1 cellular context compared by ENCODE assay signal in the genomic region with DNA sequence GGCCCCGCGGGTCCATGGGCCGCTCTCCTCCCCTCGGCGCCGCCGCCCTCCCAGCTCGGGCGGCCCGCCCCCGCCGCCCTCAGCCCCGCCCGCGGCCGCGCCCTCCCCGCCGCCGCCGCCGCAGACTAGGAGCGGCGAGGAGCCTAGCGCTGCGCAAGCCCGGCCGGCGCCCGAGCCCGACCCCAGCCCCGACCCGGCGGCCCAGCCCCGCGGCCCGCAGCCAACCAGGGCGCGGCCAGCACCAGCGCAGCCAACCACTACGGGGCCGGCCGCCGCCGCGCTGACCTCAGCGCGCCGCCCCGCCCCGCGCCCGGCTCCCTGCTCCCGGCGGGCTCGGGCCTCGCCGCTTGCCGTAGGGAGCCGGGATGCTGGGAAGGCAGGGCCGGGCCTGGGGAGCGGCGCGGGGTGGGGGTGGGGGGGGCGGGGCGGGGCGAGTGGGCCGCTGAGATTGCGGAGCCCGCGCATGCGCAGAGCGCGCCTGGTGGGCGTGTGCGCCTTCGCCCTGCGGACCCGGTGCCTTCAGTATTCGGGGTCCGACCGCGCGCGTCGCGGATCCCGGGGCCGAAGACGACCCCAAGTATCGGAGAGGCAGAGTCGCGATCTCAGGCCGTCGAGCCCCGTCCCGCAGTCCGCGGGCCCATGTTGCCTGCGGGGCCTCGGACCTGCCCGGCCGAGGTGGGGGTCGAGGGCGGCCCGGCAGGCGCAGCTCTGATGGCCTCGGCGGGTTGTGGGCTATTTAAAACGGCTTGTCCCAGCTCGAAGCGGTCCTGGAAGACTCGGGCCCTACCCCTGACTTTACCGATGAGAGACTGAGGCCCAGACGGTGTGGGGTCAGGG.
TF ChIP-seq lines count a peak whose summit lies in the region.

A gene with protein sequence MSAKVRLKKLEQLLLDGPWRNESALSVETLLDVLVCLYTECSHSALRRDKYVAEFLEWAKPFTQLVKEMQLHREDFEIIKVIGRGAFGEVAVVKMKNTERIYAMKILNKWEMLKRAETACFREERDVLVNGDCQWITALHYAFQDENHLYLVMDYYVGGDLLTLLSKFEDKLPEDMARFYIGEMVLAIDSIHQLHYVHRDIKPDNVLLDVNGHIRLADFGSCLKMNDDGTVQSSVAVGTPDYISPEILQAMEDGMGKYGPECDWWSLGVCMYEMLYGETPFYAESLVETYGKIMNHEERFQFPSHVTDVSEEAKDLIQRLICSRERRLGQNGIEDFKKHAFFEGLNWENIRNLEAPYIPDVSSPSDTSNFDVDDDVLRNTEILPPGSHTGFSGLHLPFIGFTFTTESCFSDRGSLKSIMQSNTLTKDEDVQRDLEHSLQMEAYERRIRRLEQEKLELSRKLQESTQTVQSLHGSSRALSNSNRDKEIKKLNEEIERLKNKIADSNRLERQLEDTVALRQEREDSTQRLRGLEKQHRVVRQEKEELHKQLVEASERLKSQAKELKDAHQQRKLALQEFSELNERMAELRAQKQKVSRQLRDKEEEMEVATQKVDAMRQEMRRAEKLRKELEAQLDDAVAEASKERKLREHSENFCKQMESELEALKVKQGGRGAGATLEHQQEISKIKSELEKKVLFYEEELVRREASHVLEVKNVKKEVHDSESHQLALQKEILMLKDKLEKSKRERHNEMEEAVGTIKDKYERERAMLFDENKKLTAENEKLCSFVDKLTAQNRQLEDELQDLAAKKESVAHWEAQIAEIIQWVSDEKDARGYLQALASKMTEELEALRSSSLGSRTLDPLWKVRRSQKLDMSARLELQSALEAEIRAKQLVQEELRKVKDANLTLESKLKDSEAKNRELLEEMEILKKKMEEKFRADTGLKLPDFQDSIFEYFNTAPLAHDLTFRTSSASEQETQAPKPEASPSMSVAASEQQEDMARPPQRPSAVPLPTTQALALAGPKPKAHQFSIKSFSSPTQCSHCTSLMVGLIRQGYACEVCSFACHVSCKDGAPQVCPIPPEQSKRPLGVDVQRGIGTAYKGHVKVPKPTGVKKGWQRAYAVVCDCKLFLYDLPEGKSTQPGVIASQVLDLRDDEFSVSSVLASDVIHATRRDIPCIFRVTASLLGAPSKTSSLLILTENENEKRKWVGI (N-terminal part only) (minus strand): TSS at position 178 of the 837 bp plus-strand sequence. CDS start 376 bp downstream, outside the sequence.

TF ChIP-seq in liver, 16 proteins besides CTCF, POLR2A, EP300 and RAD21 (continued from another document):
- TF ChIP-seq, protein P1, sequence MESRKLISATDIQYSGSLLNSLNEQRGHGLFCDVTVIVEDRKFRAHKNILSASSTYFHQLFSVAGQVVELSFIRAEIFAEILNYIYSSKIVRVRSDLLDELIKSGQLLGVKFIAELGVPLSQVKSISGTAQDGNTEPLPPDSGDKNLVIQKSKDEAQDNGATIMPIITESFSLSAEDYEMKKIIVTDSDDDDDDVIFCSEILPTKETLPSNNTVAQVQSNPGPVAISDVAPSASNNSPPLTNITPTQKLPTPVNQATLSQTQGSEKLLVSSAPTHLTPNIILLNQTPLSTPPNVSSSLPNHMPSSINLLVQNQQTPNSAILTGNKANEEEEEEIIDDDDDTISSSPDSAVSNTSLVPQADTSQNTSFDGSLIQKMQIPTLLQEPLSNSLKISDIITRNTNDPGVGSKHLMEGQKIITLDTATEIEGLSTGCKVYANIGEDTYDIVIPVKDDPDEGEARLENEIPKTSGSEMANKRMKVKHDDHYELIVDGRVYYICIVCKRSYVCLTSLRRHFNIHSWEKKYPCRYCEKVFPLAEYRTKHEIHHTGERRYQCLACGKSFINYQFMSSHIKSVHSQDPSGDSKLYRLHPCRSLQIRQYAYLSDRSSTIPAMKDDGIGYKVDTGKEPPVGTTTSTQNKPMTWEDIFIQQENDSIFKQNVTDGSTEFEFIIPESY (IDR thresholded peaks at IDR 0.05) = no peak
- TF ChIP-seq, protein P2, sequence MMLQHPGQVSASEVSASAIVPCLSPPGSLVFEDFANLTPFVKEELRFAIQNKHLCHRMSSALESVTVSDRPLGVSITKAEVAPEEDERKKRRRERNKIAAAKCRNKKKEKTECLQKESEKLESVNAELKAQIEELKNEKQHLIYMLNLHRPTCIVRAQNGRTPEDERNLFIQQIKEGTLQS (IDR thresholded peaks at IDR 0.05) = no peak
